Comparison of ENCODE assay signal across 8 cellular contexts in the genomic region with DNA sequence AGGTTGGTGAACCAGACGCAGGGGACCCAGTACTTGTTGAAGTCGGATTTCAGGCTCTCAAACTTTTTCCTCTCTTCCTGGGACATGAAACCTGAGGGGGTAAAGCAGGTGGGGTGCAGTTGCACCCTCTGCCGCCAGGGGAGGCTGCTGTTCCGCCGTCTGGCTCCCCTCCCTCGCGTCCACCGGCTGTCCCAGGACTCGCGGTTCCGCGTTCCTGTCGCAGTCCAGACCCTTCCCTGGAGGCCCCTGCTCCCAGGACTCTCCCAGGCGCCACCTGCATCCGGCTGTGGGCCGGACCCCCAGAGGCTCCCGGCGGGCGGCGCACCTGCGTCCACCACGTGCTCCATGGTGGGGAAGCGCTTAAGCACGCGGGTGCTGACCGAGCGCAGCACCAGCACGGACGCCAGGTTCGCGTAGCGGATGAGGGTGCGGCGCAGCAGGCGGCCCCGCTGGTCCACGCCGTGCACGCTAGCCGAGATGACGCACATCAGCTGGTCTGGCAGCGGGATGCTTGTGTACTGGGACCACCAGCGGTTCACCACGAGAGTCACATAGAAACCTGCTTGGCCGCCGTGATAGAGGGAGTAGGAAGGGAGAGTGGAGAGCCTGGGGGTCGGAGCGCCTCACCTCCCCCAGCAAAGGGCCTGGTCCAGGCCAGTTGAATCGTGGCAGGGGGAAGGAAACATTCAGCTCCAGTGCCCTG. TPM values are rescaled to one million over a fixed set of nuclear protein-coding genes. Genes with fewer than 3 reads are reported as not detected.
A peak's percentile ranks its signal among the peaks of the same experiment; 100 is the strongest.
DNase-seq lines count a peak whose midpoint lies in the region; ATAC-seq lines count a peak whose summit lies in the region.

No MANE protein-coding gene starts in this region.

- CTCF ChIA-PET in activated CD4-positive, alpha-beta memory T cell treated with anti-CD3 and anti-CD28 coated beads for 36 hours (lab: Charles Lee) = interaction anchor here (0.6 to 5.3 kb wide), 14 partner anchors 10 to 705 kb away, joined by 3 to 32 read pairs (median 5); a partner anchor contains a TSS

- no peaks in the 10 kb centered on the region for H3K27me3 Mint-ChIP-seq in activated CD4-positive, alpha-beta memory T cell treated with anti-CD3 and anti-CD28 coated beads for 36 hours
- H3K27me3 Mint-ChIP-seq in effector memory CD8-positive, alpha-beta T cell = no peaks in the 10 kb centered on the region
- H3K27me3 Mint-ChIP-seq in stimulated activated naive B cell treated with anti-CD40 and anti-IgM and Interleukin-4, amounts not matched to agents 10 μg/mL and 1 μg/mL and 100 μg/mL, for 72 hours = no peaks in the 10 kb centered on the region

- H3K27ac Mint-ChIP-seq in activated CD4-positive, alpha-beta memory T cell treated with anti-CD3 and anti-CD28 coated beads for 36 hours = peak overlapping the region; percentile 31
- H3K27ac Mint-ChIP-seq in effector memory CD8-positive, alpha-beta T cell = peak overlapping the region; percentile 77 to 86
- H3K27ac Mint-ChIP-seq in stimulated activated naive B cell treated with anti-CD40 and anti-IgM and Interleukin-4, amounts not matched to agents 10 μg/mL and 1 μg/mL and 100 μg/mL, for 72 hours = peak overlapping the region; percentile 89

- intact Hi-C loops in activated CD4-positive, alpha-beta memory T cell treated with anti-CD3 and anti-CD28 coated beads for 36 hours (cut with micrococcal nuclease) = loop anchor here (5.0 kb wide), 2 partner anchors 36 to 706 kb away; a partner anchor contains a TSS

- POLR2A ChIA-PET in activated CD4-positive, alpha-beta memory T cell treated with anti-CD3 and anti-CD28 coated beads for 36 hours (lab: Charles Lee) = interaction anchor here (1.3 to 8.4 kb wide), 7 partner anchors 10 to 65 kb away, joined by 3 to 70 read pairs (median 13); a partner anchor contains a TSS

- H3K4me1 Mint-ChIP-seq in activated CD4-positive, alpha-beta memory T cell treated with anti-CD3 and anti-CD28 coated beads for 36 hours (ENCODE audit: low read depth) = peaks cover 31% of the 10 kb centered on the region
- H3K4me1 Mint-ChIP-seq in effector memory CD8-positive, alpha-beta T cell (ENCODE audit: low read depth in 2 of 2) = peaks cover 23 to 25% of the 10 kb centered on the region in 2 donors
- H3K4me1 Mint-ChIP-seq in stimulated activated naive B cell treated with anti-CD40 and anti-IgM and Interleukin-4, amounts not matched to agents 10 μg/mL and 1 μg/mL and 100 μg/mL, for 72 hours = peaks cover 22 to 52% of the 10 kb centered on the region in 2 donors

- peak; percentile 43 for ATAC-seq in GM18517 (IDR thresholded peaks at IDR 0.05; ENCODE audit: unreplicated experiment)
- ATAC-seq in effector memory CD8-positive, alpha-beta T cell (replicated peaks) = peak; percentile 77
- peak; percentile 78 to 82 for ATAC-seq in stimulated activated naive B cell treated with anti-CD40 and anti-IgM and Interleukin-4, amounts not matched to agents 10 μg/mL and 1 μg/mL and 100 μg/mL, for 72 hours (replicated peaks)

- no peaks in the 10 kb centered on the region for H3K9me3 Mint-ChIP-seq in activated CD4-positive, alpha-beta memory T cell treated with anti-CD3 and anti-CD28 coated beads for 36 hours
- H3K9me3 Mint-ChIP-seq in effector memory CD8-positive, alpha-beta T cell = no peaks in the 10 kb centered on the region
- no peaks in the 10 kb centered on the region for H3K9me3 Mint-ChIP-seq in stimulated activated naive B cell treated with anti-CD40 and anti-IgM and Interleukin-4, amounts not matched to agents 10 μg/mL and 1 μg/mL and 100 μg/mL, for 72 hours

- H3K36me3 Mint-ChIP-seq in activated CD4-positive, alpha-beta memory T cell treated with anti-CD3 and anti-CD28 coated beads for 36 hours = peaks cover 11% of the 10 kb centered on the region
- peaks cover 12% of the 10 kb centered on the region for H3K36me3 Mint-ChIP-seq in effector memory CD8-positive, alpha-beta T cell (ENCODE audit: insufficient read depth)
- peaks cover 13 to 14% of the 10 kb centered on the region in 2 donors for H3K36me3 Mint-ChIP-seq in stimulated activated naive B cell treated with anti-CD40 and anti-IgM and Interleukin-4, amounts not matched to agents 10 μg/mL and 1 μg/mL and 100 μg/mL, for 72 hours

- DNase-seq in 8988T (peak; percentile 76), LoVo (ENCODE audit: low spot score) (peak; percentile 60), mesenteric fat pad (ENCODE audit: low spot score) (peak; percentile 94), GOT3 (lab: John Stamatoyannopoulos, UW) (no peak)
- peak; percentile 83 for DNase-seq in activated CD4-positive, alpha-beta memory T cell treated with anti-CD3 and anti-CD28 coated beads for 36 hours
- DNase-seq in effector memory CD8-positive, alpha-beta T cell = peak; percentile 75 to 83 (median 79)
- peak; percentile 68 for DNase-seq in stimulated activated naive B cell treated with anti-CD40 and anti-IgM and Interleukin-4, amounts not matched to agents 10 μg/mL and 1 μg/mL and 100 μg/mL, for 72 hours

- H3K4me3 Mint-ChIP-seq in activated CD4-positive, alpha-beta memory T cell treated with anti-CD3 and anti-CD28 coated beads for 36 hours = peak overlapping the region; percentile 73
- peak overlapping the region; percentile 74 to 75 for H3K4me3 Mint-ChIP-seq in effector memory CD8-positive, alpha-beta T cell
- peak overlapping the region; percentile 69 to 80 for H3K4me3 Mint-ChIP-seq in stimulated activated naive B cell treated with anti-CD40 and anti-IgM and Interleukin-4, amounts not matched to agents 10 μg/mL and 1 μg/mL and 100 μg/mL, for 72 hours

RNA-seq across cellular contexts. Expression of a gene that starts 1.7 kb away (rescaled TPM):
- 1 to 10 TPM; 1.1 to 1.3 TPM for total RNA-seq in activated CD4-positive, alpha-beta memory T cell treated with anti-CD3 and anti-CD28 coated beads for 36 hours
- 0.19 TPM for total RNA-seq in mesenteric fat pad

RNA-seq across cellular contexts. Expression of a gene that starts 10.9 kb away (rescaled TPM):
- 1,000 to 10,000 TPM; 2,983 to 3,047 TPM for total RNA-seq in activated CD4-positive, alpha-beta memory T cell treated with anti-CD3 and anti-CD28 coated beads for 36 hours
- total RNA-seq in mesenteric fat pad = 1,343 TPM

RNA-seq across cellular contexts. Expression of a gene that starts 13.9 kb away (rescaled TPM):
- total RNA-seq in activated CD4-positive, alpha-beta memory T cell treated with anti-CD3 and anti-CD28 coated beads for 36 hours = 10 to 100 TPM; 80.2 to 87.9 TPM
- total RNA-seq in mesenteric fat pad = 78.0 TPM

RNA-seq across cellular contexts. Expression of a gene that starts 20.9 kb away (rescaled TPM):
- total RNA-seq in activated CD4-positive, alpha-beta memory T cell treated with anti-CD3 and anti-CD28 coated beads for 36 hours = under 1 TPM; 0.40 to 0.41 TPM
- total RNA-seq in mesenteric fat pad = not detected

RNA-seq across cellular contexts. Expression of a gene that starts 22.0 kb away (rescaled TPM):
- total RNA-seq in activated CD4-positive, alpha-beta memory T cell treated with anti-CD3 and anti-CD28 coated beads for 36 hours = 10 to 100 TPM; 35.2 to 38.6 TPM
- total RNA-seq in mesenteric fat pad = 26.1 TPM

Comparison
In these comparisons a context has a peak if more than half of its experiments do, and no peak if none do; other contexts are left out.
1. H3K27ac Mint-ChIP-seq: peak in every context shown above with its lines; median percentile 89 in stimulated activated naive B cell treated with anti-CD40 and anti-IgM and Interleukin-4, amounts not matched to agents 10 μg/mL and 1 μg/mL and 100 μg/mL, for 72 hours; 82 in effector memory CD8-positive, alpha-beta T cell; 31 in activated CD4-positive, alpha-beta memory T cell treated with anti-CD3 and anti-CD28 coated beads for 36 hours.